ENCODE assay signal across 8 cellular contexts in genomic region chr11:61882267-61882666, GRCh38. TPM values are rescaled to one million over a fixed set of nuclear protein-coding genes. Genes with fewer than 3 reads are reported as not detected.
DNase-seq lines count a peak whose midpoint lies in the region; ATAC-seq, FAIRE-seq and TF ChIP-seq lines count a peak whose summit lies in the region.
"Not testable (repeated sequence)": the region's sequence is repeated elsewhere in the genome, so short reads cannot be mapped to it uniquely, and the experiment has no call there.
"Had no signal": no experiment of that assay in that cellular context is flagged by ENCODE, and none has a peak within 500 bp of the region (broad histone marks: within the 10 kb centered on the region; RNA-seq: fewer than 3 reads in every experiment).

No MANE protein-coding gene starts in this region.

- not testable (repeated sequence) for H3K4ac ChIP-seq in H1 (replicated peaks; ENCODE audit: insufficient read length, low read depth, low read length); trophoblast cell (ENCODE audit: low read depth, low read length)

- DNase-seq in BJ (ENCODE audit: low read depth) (peak; percentile 13), GM23248 (peak; percentile 38), MG63 (peak; percentile 32), trophoblast cell (peak; percentile 93 to 94)
- DNase-seq in RWPE2 (ENCODE audit: low spot score); H1 (ENCODE audit: low read depth in 1 of 2, low spot score in 2 of 2); heart left ventricle: not testable (repeated sequence)

- TF ChIP-seq CTCF in BJ (IDR thresholded peaks at IDR 0.05; ENCODE audit: insufficient read depth, low read depth, low read length); RWPE2 (IDR thresholded peaks at IDR 0.05; ENCODE audit: poor library complexity, severe bottlenecking); H1 (IDR thresholded peaks at IDR 0.05; ENCODE audit: control extremely low read depth in 1 of 3, insufficient read depth in 1 of 3, low read depth in 1 of 3, low read length in 3 of 3); heart left ventricle (IDR thresholded peaks at IDR 0.05): not testable (repeated sequence)

- not testable (repeated sequence) for H3K4me3 ChIP-seq in BJ (ENCODE audit: low read depth, low read length); GM23248; MG63; RWPE2 (ENCODE audit: severe bottlenecking); H1 (ENCODE audit: extremely low read depth in 1 of 4, insufficient read depth in 2 of 4, low read depth in 3 of 4, low read length in 4 of 4); heart left ventricle; trophoblast cell (ENCODE audit: low read depth, low read length)

- 0 out of 2 replicates have a peak overlapping the region, but pooled peaks have one; percentile 13 for H2AK5ac ChIP-seq in H1 (ENCODE audit: low read depth, low read length)
- H2AK5ac ChIP-seq in trophoblast cell (ENCODE audit: low read length): not testable (repeated sequence)

- POLR2A ChIA-PET in BJ (lab: Charles Lee): not testable (repeated sequence)
- POLR2A ChIA-PET in H1 (lab: Charles Lee; ENCODE audit: partially characterized antibody): interaction anchor here (1.2 to 4.1 kb wide), 4 partner anchors 8 to 67 kb away, joined by 3 to 15 read pairs (median 4); partner anchors contain the start of genes FADS1 and FADS2

- H3K4me2 ChIP-seq in GM23248 (ENCODE audit: unreplicated experiment); H1 (ENCODE audit: insufficient read depth in 1 of 2, low read depth in 2 of 2, low read length in 2 of 2); trophoblast cell (ENCODE audit: low read length): not testable (repeated sequence)

- H3K18ac ChIP-seq in H1 (ENCODE audit: extremely low read depth, low read length); trophoblast cell (ENCODE audit: low read length): not testable (repeated sequence)

- H4K8ac ChIP-seq in H1 (ENCODE audit: extremely low read depth, insufficient read depth, low read length); trophoblast cell (ENCODE audit: low read depth, low read length): not testable (repeated sequence)

- H3K27ac ChIP-seq in GM23248; H1 (ENCODE audit: low read depth, low read length); trophoblast cell (ENCODE audit: low read depth, low read length): not testable (repeated sequence)
- peak overlapping the region; percentile 7 for H3K27ac ChIP-seq in RWPE2 (ENCODE audit: poor library complexity, severe bottlenecking)
- peak overlapping the region in 7 of 12 donors; percentile 36 to 73 (median 64) for H3K27ac ChIP-seq in heart left ventricle

- not testable (repeated sequence) for H3K9ac ChIP-seq in GM23248; H1 (replicated peaks in 1 of 4; ENCODE audit: extremely low read depth in 1 of 4, low read depth in 3 of 4, low read length in 3 of 4); trophoblast cell (ENCODE audit: low read length)

- H4K12ac ChIP-seq in trophoblast cell (ENCODE audit: low read depth, low read length): not testable (repeated sequence)

- not testable (repeated sequence) for H3K9me2 ChIP-seq in GM23248 (ENCODE audit: insufficient read depth)

- H3K9me3 ChIP-seq in GM23248 (ENCODE audit: low read depth); MG63; RWPE2 (ENCODE audit: severe bottlenecking); H1 (ENCODE audit: insufficient read depth in 2 of 2, low read depth in 1 of 2, low read length in 1 of 2); heart left ventricle; trophoblast cell (ENCODE audit: insufficient read depth, low read depth, low read length): not testable (repeated sequence)

- CTCF ChIA-PET in BJ (lab: Yijun Ruan, JAX) (interaction anchor here (1.3 to 7.1 kb wide), 8 partner anchors 10 to 226 kb away, joined by 3 to 49 read pairs (median 12); no protein-coding TSS in a partner anchor), H1 (lab: Charles Lee; ENCODE audit: partially characterized antibody) (interaction anchor here (0.6 to 13.5 kb wide), 10 partner anchors 8 to 236 kb away, joined by 3 to 172 read pairs (median 10); partner anchors contain the start of gene FADS3)

- 77 to 82% methylated on average over 3 of the region's 3 CpGs for WGBS in GM23248 (ENCODE audit: low coverage in 1 of 2, low lambda C conversion rate in 2 of 2, missing lambda C conversion rate in 2 of 2), 2 experiments
- WGBS in H1 (ENCODE audit: extremely low coverage in 1 of 2, insufficient coverage in 1 of 2, insufficient read length in 1 of 2, insufficient replicate concordance in 2 of 2, low coverage in 1 of 2, low lambda C conversion rate in 2 of 2, missing lambda C conversion rate in 1 of 2), 2 experiments: 87% methylated on average over 3 of the region's 3 CpGs; no CpG with 5 or more reads in 1 of the 2 experiments
- WGBS in heart left ventricle, 4 donors: 87 to 100% (median 93%) methylated on average over 3 of the region's 3 CpGs
- no CpG with 5 or more reads among the region's 3 CpGs for WGBS in trophoblast cell (ENCODE audit: extremely low coverage, insufficient coverage, insufficient read length)

- H3K23me2 ChIP-seq in H1 (ENCODE audit: low read depth, low read length): not testable (repeated sequence)

- not testable (repeated sequence) for H2BK20ac ChIP-seq in H1 (ENCODE audit: low read length)

- TF ChIP-seq POLR2A in H1 (IDR thresholded peaks at IDR 0.05; ENCODE audit: control extremely low read depth in 1 of 2, low read depth in 2 of 2, low read length in 2 of 2); heart left ventricle (IDR thresholded peaks at IDR 0.05): not testable (repeated sequence)

- not testable (repeated sequence) for H4K20me1 ChIP-seq in GM23248 (ENCODE audit: insufficient read depth); H1 (replicated peaks in 1 of 2; ENCODE audit: control insufficient read depth in 1 of 2, insufficient read depth in 2 of 2, low read length in 2 of 2)

- peaks cover 73% of the 10 kb centered on the region for H3K79me2 ChIP-seq in GM23248 (ENCODE audit: insufficient read depth)
- H3K79me2 ChIP-seq in H1 (ENCODE audit: control insufficient read depth in 1 of 2, insufficient read depth in 2 of 2, low read length in 2 of 2); trophoblast cell (ENCODE audit: control insufficient read depth, insufficient read depth, low read length, poor library complexity): not testable (repeated sequence)

- H4K5ac ChIP-seq in H1 (ENCODE audit: insufficient read length, low read depth, low read length): not testable (repeated sequence)

- H2BK120ac ChIP-seq in H1 (replicated peaks; ENCODE audit: low read depth, low read length); trophoblast cell (ENCODE audit: insufficient read depth, low read length, poor library complexity): not testable (repeated sequence)

- not testable (repeated sequence) for H3K79me1 ChIP-seq in H1 (ENCODE audit: low read depth, low read length); trophoblast cell (ENCODE audit: low read length)

- peak; percentile 22; the same call in 1 of the 3 replicates for ATAC-seq in RWPE2 (ENCODE audit: low read depth)
- not testable (repeated sequence) for ATAC-seq in heart left ventricle

- H3K36me3 ChIP-seq in BJ (ENCODE audit: control insufficient read depth, insufficient read depth, low read length): peaks cover 19% of the 10 kb centered on the region
- H3K36me3 ChIP-seq in GM23248 (ENCODE audit: low read depth); MG63; H1 (ENCODE audit: control insufficient read depth in 2 of 4, insufficient read depth in 4 of 4, low read length in 3 of 4); trophoblast cell (ENCODE audit: control insufficient read depth in 1 of 2, insufficient read depth in 2 of 2, low read length in 2 of 2): not testable (repeated sequence)
- H3K36me3 ChIP-seq in RWPE2 (ENCODE audit: low read depth): peaks cover 53% of the 10 kb centered on the region
- peaks cover 0 to 28% (median 17%) of the 10 kb centered on the region in 9 donors for H3K36me3 ChIP-seq in heart left ventricle

- H3F3A ChIP-seq in GM23248 (ENCODE audit: insufficient read depth): not testable (repeated sequence)

- not testable (repeated sequence) for H2BK5ac ChIP-seq in H1 (ENCODE audit: low read depth, low read length); trophoblast cell (ENCODE audit: low read depth, low read length, poor library complexity)

- intact Hi-C loops in heart left ventricle (cut with DNase I): not testable (repeated sequence)

- TF ChIP-seq EP300 in H1 (IDR thresholded peaks at IDR 0.05; ENCODE audit: borderline replicate concordance in 1 of 2, low read depth in 2 of 2, low read length in 2 of 2): not testable (repeated sequence)

- H4K91ac ChIP-seq in H1 (replicated peaks; ENCODE audit: insufficient read length, low read length); trophoblast cell (ENCODE audit: low read depth, low read length): not testable (repeated sequence)

- H2AFZ ChIP-seq in GM23248; H1 (ENCODE audit: low read length); trophoblast cell (ENCODE audit: insufficient read depth, low read length, poor library complexity): not testable (repeated sequence)

- FAIRE-seq in H1 (lab: Jason Lieb, UNC): not testable (repeated sequence)

- H3K23ac ChIP-seq in H1 (ENCODE audit: insufficient read length); trophoblast cell (ENCODE audit: low read length): not testable (repeated sequence)

- H3K4me1 ChIP-seq in GM23248 (ENCODE audit: insufficient read depth): peaks cover 17% of the 10 kb centered on the region
- not testable (repeated sequence) for H3K4me1 ChIP-seq in RWPE2 (ENCODE audit: insufficient read depth, poor library complexity, severe bottlenecking); trophoblast cell (ENCODE audit: control insufficient read depth in 1 of 2, insufficient read depth in 2 of 2, low read length in 2 of 2)
- peaks cover 0 to 17% (median 8%) of the 10 kb centered on the region in 4 experiments for H3K4me1 ChIP-seq in H1 (replicated peaks in 1 of 4; ENCODE audit: control insufficient read depth in 3 of 4, insufficient read depth in 4 of 4, low read length in 3 of 4)
- H3K4me1 ChIP-seq in heart left ventricle: peaks cover 3 to 76% (median 39%) of the 10 kb centered on the region in 12 donors

- H2BK15ac ChIP-seq in H1 (ENCODE audit: low read length): not testable (repeated sequence)

- H3K27me3 ChIP-seq in BJ (ENCODE audit: control insufficient read depth, insufficient read depth, low read length); GM23248 (replicated peaks; ENCODE audit: insufficient read depth); MG63; RWPE2 (ENCODE audit: insufficient read depth, poor library complexity, severe bottlenecking); H1 (replicated peaks in 1 of 4; ENCODE audit: control insufficient read depth in 3 of 4, extremely low read depth in 1 of 4, insufficient read depth in 3 of 4, low read length in 3 of 4); heart left ventricle; trophoblast cell (ENCODE audit: insufficient read depth, low read length): not testable (repeated sequence)

- in situ Hi-C loops in GM23248 (cut with MboI): loop anchor here (10.0 kb wide), 1 partner anchor 63 kb away; no protein-coding TSS in a partner anchor

- not testable (repeated sequence) for H3K14ac ChIP-seq in H1 (ENCODE audit: insufficient read length); trophoblast cell (ENCODE audit: low read length)

- TF ChIP-seq RAD21 in H1 (IDR thresholded peaks at IDR 0.05 in 1 of 2, conservative IDR thresholded peaks at IDR 0.05 in 1 of 2; ENCODE audit: low read depth in 2 of 2, low read length in 2 of 2): not testable (repeated sequence)

- not testable (repeated sequence) for H3K56ac ChIP-seq in H1 (replicated peaks; ENCODE audit: insufficient read length, low read depth, low read length)

- peak overlapping the region; percentile 17; the same call in 1 of the 2 replicates for H2BK12ac ChIP-seq in H1 (ENCODE audit: low read depth, low read length)
- H2BK12ac ChIP-seq in trophoblast cell (ENCODE audit: low read length): not testable (repeated sequence)

RNA-seq across cellular contexts. Expression of gene FADS3, which starts 9.1 kb away (rescaled TPM):
- polyA plus RNA-seq in BJ (2011; rRNA removed) (158 and 271 TPM in 2 replicates), GM23248 (2016; fragmentation: Nextera tagmentation; extraction: Ambion mirVana) (124 and 135 TPM in 2 replicates), H1 (2011; rRNA removed) (76.3 and 113 TPM in 2 replicates), heart left ventricle (100 to 1,000 TPM in 1 of 2 donors, 10 to 100 TPM in 1; 65.6 to 237 TPM)
- 134 and 281 TPM in 2 replicates for polyA minus RNA-seq in BJ (2011; rRNA and poly(A)+ RNA removed)
- 203 and 272 TPM in 2 replicates for total RNA-seq in GM23248 (2014; rRNA removed; shearing (Covaris generic))
- total RNA-seq in MG63 (2014; rRNA removed; shearing (Covaris generic); ENCODE audit: low replicate concordance): 32.7 and 59.7 TPM in 2 replicates
- total RNA-seq in H1 (2021; fragmentation: NEBNext Ultra II Directional; extraction: Animal tissue kit (Norgen Biotek cat#: 25700)): 40.2 and 43.8 TPM in 2 replicates
- 75.7 TPM for polyA plus RNA-seq in H1 (2011; cell fraction: cytosol; rRNA removed)
- 349 TPM for polyA plus RNA-seq in H1 (2011; cell fraction: nucleus; rRNA removed)
- polyA plus RNA-seq in H1 (2012, experiment 1 of 2): 35.5 to 56.1 TPM (median 47.0 TPM) in 4 replicates
- 45.1 TPM for polyA plus RNA-seq in H1 (2012, experiment 2 of 2)
- 69.5 TPM for polyA plus RNA-seq in H1 (2013, experiment 1 of 2)
- 71.8 TPM for polyA plus RNA-seq in H1 (2013, experiment 2 of 2)
- 31.1 and 40.9 TPM in 2 replicates for polyA minus RNA-seq in H1 (2011; rRNA and poly(A)+ RNA removed)
- 34.5 TPM for polyA minus RNA-seq in H1 (2011; cell fraction: cytosol; rRNA and poly(A)+ RNA removed)
- 39.8 TPM for polyA minus RNA-seq in H1 (2011; cell fraction: nucleus; rRNA and poly(A)+ RNA removed)
- total RNA-seq in heart left ventricle: 100 to 1,000 TPM in 3 of 9 donors, 10 to 100 TPM in 6; 53.2 to 147 (median 79.6) TPM
- 290 and 330 TPM in 2 replicates for polyA plus RNA-seq in trophoblast cell (2013)

RNA-seq across cellular contexts. Expression of gene RAB3IL1, which starts 35.1 kb away (rescaled TPM):
- polyA plus RNA-seq in BJ (2011; rRNA removed) (9.4 and 15.1 TPM in 2 replicates), GM23248 (2016; fragmentation: Nextera tagmentation; extraction: Ambion mirVana) (2.8 and 3.3 TPM in 2 replicates), H1 (2011; rRNA removed) (7.9 and 10.8 TPM in 2 replicates), heart left ventricle (1 to 10 TPM; 6.0 to 7.5 TPM)
- polyA minus RNA-seq in BJ (2011; rRNA and poly(A)+ RNA removed): 7.3 and 9.6 TPM in 2 replicates
- 6.6 and 7.5 TPM in 2 replicates for total RNA-seq in GM23248 (2014; rRNA removed; shearing (Covaris generic))
- 2.8 and 3.0 TPM in 2 replicates for total RNA-seq in MG63 (2014; rRNA removed; shearing (Covaris generic); ENCODE audit: low replicate concordance)
- 5.7 and 6.8 TPM in 2 replicates for total RNA-seq in H1 (2021; fragmentation: NEBNext Ultra II Directional; extraction: Animal tissue kit (Norgen Biotek cat#: 25700))
- polyA plus RNA-seq in H1 (2011; cell fraction: cytosol; rRNA removed): 7.0 TPM
- 9.4 TPM for polyA plus RNA-seq in H1 (2011; cell fraction: nucleus; rRNA removed)
- polyA plus RNA-seq in H1 (2012, experiment 1 of 2): 5.8 to 13.8 TPM (median 7.0 TPM) in 4 replicates
- polyA plus RNA-seq in H1 (2012, experiment 2 of 2): 62.0 TPM
- 4.5 TPM for polyA plus RNA-seq in H1 (2013, experiment 1 of 2)
- polyA plus RNA-seq in H1 (2013, experiment 2 of 2): 6.3 TPM
- polyA minus RNA-seq in H1 (2011; rRNA and poly(A)+ RNA removed): 3.0 and 3.2 TPM in 2 replicates
- 6.1 TPM for polyA minus RNA-seq in H1 (2011; cell fraction: cytosol; rRNA and poly(A)+ RNA removed)
- polyA minus RNA-seq in H1 (2011; cell fraction: nucleus; rRNA and poly(A)+ RNA removed): 4.5 TPM
- total RNA-seq in heart left ventricle: 10 to 100 TPM in 3 of 9 donors, 1 to 10 TPM in 6; 4.7 to 22.0 (median 7.7) TPM
- polyA plus RNA-seq in trophoblast cell (2013): 22.0 and 24.2 TPM in 2 replicates
- polyA plus RNA-seq: CD4-positive, alpha-beta memory T cell had no signal

RNA-seq across cellular contexts. Expression of gene FADS2, which starts 54.2 kb away (rescaled TPM):
- polyA plus RNA-seq in BJ (2011; rRNA removed): 181 and 327 TPM in 2 replicates
- 242 and 419 TPM in 2 replicates for polyA minus RNA-seq in BJ (2011; rRNA and poly(A)+ RNA removed)
- total RNA-seq in GM23248 (2014; rRNA removed; shearing (Covaris generic)): 5.2 and 7.7 TPM in 2 replicates
- polyA plus RNA-seq in GM23248 (2016; fragmentation: Nextera tagmentation; extraction: Ambion mirVana): 5.5 and 6.3 TPM in 2 replicates
- 8.1 and 22.6 TPM in 2 replicates for total RNA-seq in MG63 (2014; rRNA removed; shearing (Covaris generic); ENCODE audit: low replicate concordance)
- 499 and 526 TPM in 2 replicates for total RNA-seq in H1 (2021; fragmentation: NEBNext Ultra II Directional; extraction: Animal tissue kit (Norgen Biotek cat#: 25700))
- 635 and 701 TPM in 2 replicates for polyA plus RNA-seq in H1 (2011; rRNA removed)
- 497 TPM for polyA plus RNA-seq in H1 (2011; cell fraction: cytosol; rRNA removed)
- polyA plus RNA-seq in H1 (2011; cell fraction: nucleus; rRNA removed): 671 TPM
- polyA plus RNA-seq in H1 (2012, experiment 1 of 2): 387 to 431 TPM (median 414 TPM) in 4 replicates
- polyA plus RNA-seq in H1 (2012, experiment 2 of 2): 532 TPM
- polyA plus RNA-seq in H1 (2013, experiment 1 of 2): 1,100 TPM
- 1,238 TPM for polyA plus RNA-seq in H1 (2013, experiment 2 of 2)
- 977 and 989 TPM in 2 replicates for polyA minus RNA-seq in H1 (2011; rRNA and poly(A)+ RNA removed)
- 321 TPM for polyA minus RNA-seq in H1 (2011; cell fraction: cytosol; rRNA and poly(A)+ RNA removed)
- polyA minus RNA-seq in H1 (2011; cell fraction: nucleus; rRNA and poly(A)+ RNA removed): 205 TPM
- 10 to 100 TPM in 8 of 9 donors, 1 to 10 TPM in 1; 2.6 to 38.2 (median 19.2) TPM for total RNA-seq in heart left ventricle
- 10 to 100 TPM; 13.8 to 43.6 TPM for polyA plus RNA-seq in heart left ventricle
- 538 and 565 TPM in 2 replicates for polyA plus RNA-seq in trophoblast cell (2013)

Comparison
In these comparisons a context has a peak if more than half of its experiments do, and no peak if none do; other contexts are left out.
1. RNA of gene FADS2, which starts 54.2 kb away (total RNA-seq): 499 to 526 TPM in H1; 8.1 to 22.6 TPM in MG63, 2.6 to 38.2 TPM in heart left ventricle and 5.2 to 7.7 TPM in GM23248; every median in the first group is over 10 times any median in the second.